12 cellular contexts compared by ENCODE assay signal in the genomic region with DNA sequence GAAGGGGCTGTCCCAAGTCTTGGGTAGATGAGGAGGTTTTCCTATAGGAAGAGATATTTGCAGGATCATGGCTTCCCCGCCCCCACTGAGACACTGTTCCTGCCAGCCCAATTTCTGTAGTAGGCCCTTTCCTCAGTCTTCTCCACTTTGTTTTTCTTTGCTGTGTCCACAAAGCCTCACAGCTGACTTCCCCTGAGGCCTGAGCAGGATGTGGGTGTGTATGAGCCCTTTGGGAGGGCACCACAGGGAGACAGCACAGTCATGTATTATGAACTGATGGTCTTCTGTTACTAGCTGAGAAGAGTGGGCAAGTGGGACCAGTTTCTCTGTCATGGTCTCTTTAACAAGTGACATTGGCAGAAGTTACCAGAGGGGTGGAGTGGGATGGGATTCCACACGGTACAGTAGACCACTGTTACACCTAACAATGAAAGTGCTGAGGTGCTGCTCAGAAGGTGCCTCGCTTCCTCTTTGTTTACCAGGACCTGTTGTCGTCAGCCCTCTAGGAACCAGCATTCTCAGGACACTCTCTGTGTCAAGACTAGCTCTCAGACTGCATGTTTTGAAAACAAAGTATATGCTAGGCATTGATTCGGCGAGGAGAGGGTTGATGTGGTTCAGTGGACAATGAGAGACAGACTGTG.
DNase-seq lines count a peak whose midpoint lies in the region; ATAC-seq and TF ChIP-seq lines count a peak whose summit lies in the region.
"Had no signal": no experiment of that assay in that cellular context is flagged by ENCODE, and none has a peak within 500 bp of the region (broad histone marks: within the 10 kb centered on the region; RNA-seq: fewer than 3 reads in every experiment).

No MANE protein-coding gene starts in this region.

- ATAC-seq in GM18498 (IDR thresholded peaks at IDR 0.05; ENCODE audit: unreplicated experiment) (peak; percentile 76), GM21390 (IDR thresholded peaks at IDR 0.05; ENCODE audit: unreplicated experiment) (peak; percentile 60), HG03108 (IDR thresholded peaks at IDR 0.05; ENCODE audit: unreplicated experiment) (peak; percentile 92), GM18520 (IDR thresholded peaks at IDR 0.05; ENCODE audit: unreplicated experiment) (no peak), left cardiac atrium (no peak)
- ATAC-seq in activated CD8-positive, alpha-beta T cell treated with anti-CD3 and anti-CD28 coated beads for 36 hours, result no peak

- TF ChIP-seq CTCF in activated CD8-positive, alpha-beta T cell treated with anti-CD3 and anti-CD28 coated beads for 36 hours (IDR thresholded peaks at IDR 0.05), result no peak

- H3K27ac Mint-ChIP-seq in activated CD8-positive, alpha-beta T cell treated with anti-CD3 and anti-CD28 coated beads for 36 hours, result no peak overlapping the region

- POLR2A ChIA-PET in activated CD8-positive, alpha-beta T cell treated with anti-CD3 and anti-CD28 coated beads for 36 hours (lab: Charles Lee), result interaction anchor here (1.2 kb wide), 1 partner anchor 11 kb away, joined by 3 read pairs; no protein-coding TSS in a partner anchor

- peaks cover 5% of the 10 kb centered on the region for H3K4me1 Mint-ChIP-seq in activated CD8-positive, alpha-beta T cell treated with anti-CD3 and anti-CD28 coated beads for 36 hours (ENCODE audit: low read depth)

- H3K27me3 Mint-ChIP-seq in activated CD8-positive, alpha-beta T cell treated with anti-CD3 and anti-CD28 coated beads for 36 hours, result no peaks in the 10 kb centered on the region

- DNase-seq in activated CD8-positive, alpha-beta T cell treated with anti-CD3 and anti-CD28 coated beads for 36 hours, result peak; percentile 17
- DNase-seq in DMS153 treated with DMSO at 0.1 percent for 48 hours (lab: John Stamatoyannopoulos, UW; ENCODE audit: unreplicated experiment), result no peak
- DNase-seq in left cardiac atrium, result no peak
- no peak for DNase-seq in LoVo (ENCODE audit: low spot score)
- DNase-seq: activated effector memory CD4-positive, alpha-beta T cell treated with Interleukin-2 at 50 U/mL for 16 hours; central memory CD4-positive, alpha-beta T cell; RPMI8226 had no signal

- intact Hi-C loops in activated CD8-positive, alpha-beta T cell treated with anti-CD3 and anti-CD28 coated beads for 36 hours (cut with micrococcal nuclease), result no loop called here
- intact Hi-C loops in left cardiac atrium (cut with DNase I), result no loop called here

- H3K36me3 Mint-ChIP-seq in activated CD8-positive, alpha-beta T cell treated with anti-CD3 and anti-CD28 coated beads for 36 hours (ENCODE audit: low read depth), result peaks cover 26% of the 10 kb centered on the region

- H3K4me3 Mint-ChIP-seq in activated CD8-positive, alpha-beta T cell treated with anti-CD3 and anti-CD28 coated beads for 36 hours, result no peak overlapping the region
- H3K4me3 Mint-ChIP-seq: nephron had no signal

- H3K9me3 Mint-ChIP-seq in activated CD8-positive, alpha-beta T cell treated with anti-CD3 and anti-CD28 coated beads for 36 hours, result peaks cover 13% of the 10 kb centered on the region

- CTCF ChIA-PET in activated CD8-positive, alpha-beta T cell treated with anti-CD3 and anti-CD28 coated beads for 36 hours (lab: Charles Lee), result interaction anchor here (1.3 kb wide), 1 partner anchor 21 kb away, joined by 3 read pairs; no protein-coding TSS in a partner anchor

Comparison
In these comparisons a context has a peak if more than half of its experiments do, and no peak if none do; other contexts are left out.
1. ATAC-seq: peak in GM18498 (single experiment), GM21390 (single experiment) and HG03108 (single experiment); none in activated CD8-positive, alpha-beta T cell treated with anti-CD3 and anti-CD28 coated beads for 36 hours (single experiment), GM18520 (single experiment) and left cardiac atrium (0 of 2).